Comparison of ENCODE assay signal across 14 cellular contexts in the genomic region with DNA sequence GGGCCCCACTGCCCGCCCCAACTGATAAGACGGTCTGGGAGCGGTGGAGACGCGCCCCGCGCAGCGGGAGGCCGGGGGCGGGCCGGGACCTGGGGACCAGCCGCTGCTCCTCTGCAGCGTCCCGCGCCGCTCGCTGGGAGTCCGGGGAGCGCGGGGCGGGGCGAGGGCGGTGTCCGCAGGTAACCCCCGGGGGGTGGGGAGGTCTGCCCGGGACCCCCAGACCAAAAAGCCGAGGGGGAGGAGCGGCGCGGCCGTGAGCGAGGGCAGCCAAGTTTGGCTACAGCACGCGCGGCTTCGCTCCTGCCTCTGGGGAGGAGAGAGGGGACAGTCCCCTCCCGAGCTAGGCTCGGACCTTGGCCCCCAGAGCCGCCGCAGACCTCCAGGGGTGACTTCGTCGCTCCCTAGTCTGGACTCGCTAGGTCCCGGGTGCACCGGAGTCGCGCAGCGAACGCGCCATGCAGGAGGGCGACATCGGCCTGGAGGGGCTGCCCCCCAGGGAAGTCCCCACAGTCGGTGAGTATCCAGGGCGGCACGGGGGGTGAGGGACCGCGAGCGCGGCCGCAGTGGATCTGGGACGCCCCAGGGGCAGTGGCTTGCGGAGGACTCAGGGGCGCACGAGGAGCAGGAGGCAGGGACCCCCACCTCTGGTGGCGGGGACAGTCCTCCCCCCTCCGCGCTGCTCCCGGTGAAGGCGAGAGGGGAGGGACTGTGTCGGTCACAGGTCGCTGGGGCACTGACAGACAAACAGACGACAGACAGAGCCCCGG.
DNase-seq lines count a peak whose midpoint lies in the region; ATAC-seq, FAIRE-seq and TF ChIP-seq lines count a peak whose summit lies in the region.
"Had no signal": no experiment of that assay in that cellular context is flagged by ENCODE, and none has a peak within 500 bp of the region (broad histone marks: within the 10 kb centered on the region; RNA-seq: fewer than 3 reads in every experiment).

No MANE protein-coding gene starts in this region.

- peak overlapping the region in 7 of 11 experiments; percentile 33 to 84 (median 69); a peak in 12 of 22 replicates for H3K27ac ChIP-seq in BLaER1 treated with 17β-estradiol and CSF1 and Interleukin-3, amounts not matched to agents 10 nM and 100 nM
- H3K27ac ChIP-seq in mammary epithelial cell (ENCODE audit: insufficient read depth, low read depth, low read length) (peak overlapping the region; percentile 61), rectal smooth muscle tissue (ENCODE audit: low read depth, low read length) (no peak overlapping the region)

- FAIRE-seq in H54 (lab: Jason Lieb, UNC) (no peak), RCC 7860 (lab: Jason Lieb, UNC) (no peak)

- no peak for TF ChIP-seq POLR2A in H54 (IDR thresholded peaks at IDR 0.05; ENCODE audit: low read depth, low read length)

- 0% methylated on average over 5 of the region's 73 CpGs for WGBS in mammary epithelial cell (ENCODE audit: low coverage, missing lambda C conversion rate)

- H3K27me3 ChIP-seq in BLaER1 treated with 17β-estradiol and CSF1 and Interleukin-3, amounts not matched to agents 10 nM and 100 nM: peaks cover 10 to 67% (median 19%) of the 10 kb centered on the region in 11 experiments; a peak in 21 of 22 replicates
- H3K27me3 ChIP-seq in mammary epithelial cell (ENCODE audit: insufficient read depth, low read length) (no peaks in the 10 kb centered on the region), rectal smooth muscle tissue (ENCODE audit: control insufficient read depth, insufficient read depth, low read length) (no peaks in the 10 kb centered on the region)

- H3K4me1 ChIP-seq in BLaER1 treated with 17β-estradiol and CSF1 and Interleukin-3, amounts not matched to agents 10 nM and 100 nM: peaks cover 60 to 88% (median 68%) of the 10 kb centered on the region in 10 experiments
- H3K4me1 ChIP-seq in mammary epithelial cell (ENCODE audit: insufficient read depth, low read length) (peaks cover 26% of the 10 kb centered on the region), rectal smooth muscle tissue (ENCODE audit: control insufficient read depth, insufficient read depth, low read length) (no peaks in the 10 kb centered on the region)
- H3K4me1 ChIP-seq: HAP-1 had no signal

- peak overlapping the region; percentile 94 for H2AFZ ChIP-seq in mammary epithelial cell (ENCODE audit: low read depth, low read length)

- H4K20me1 ChIP-seq in BLaER1 treated with 17β-estradiol and CSF1 and Interleukin-3, amounts not matched to agents 10 nM and 100 nM: peaks cover 0 to 52% (median 0%) of the 10 kb centered on the region in 11 experiments; a peak in 6 of 22 replicates
- H4K20me1 ChIP-seq in mammary epithelial cell (ENCODE audit: insufficient read depth, low read length): no peaks in the 10 kb centered on the region

- peak overlapping the region in 10 of 11 experiments; percentile 37 to 85 (median 63); a peak in 19 of 22 replicates for H3K9ac ChIP-seq in BLaER1 treated with 17β-estradiol and CSF1 and Interleukin-3, amounts not matched to agents 10 nM and 100 nM
- H3K9ac ChIP-seq in mammary epithelial cell (ENCODE audit: insufficient read depth, low read length) (peak overlapping the region; percentile 74), rectal smooth muscle tissue (ENCODE audit: low read length) (no peak overlapping the region)

- DNase-seq in mammary epithelial cell (no peak), iPS-NIHi11 (ENCODE audit: low spot score) (peak; percentile 57), H54 (ENCODE audit: insufficient read length, low spot score) (no peak), RCC 7860 (ENCODE audit: low spot score) (no peak)
- DNase-seq in stimulated activated CD4-positive, alpha-beta T cell treated with anti-CD3 and anti-CD28 coated beads, Interleukin-1b, Interleukin-23, amount 100 ng/mL, for 48 hours: no peak
- DNase-seq: activated CD4-positive, alpha-beta T cell treated with anti-CD3 and anti-CD28 coated beads, Interleukin-2, amount 50 U/mL, for 4 hours; C1 segment of cervical spinal cord; effector CD8-positive, alpha-beta T cell; NCI-H748 treated with DMSO at 0.1 percent for 48 hours had no signal

- peak overlapping the region; percentile 95 to 100 (median 100) for H3K4me2 ChIP-seq in BLaER1 treated with 17β-estradiol and CSF1 and Interleukin-3, amounts not matched to agents 10 nM and 100 nM
- peak overlapping the region; percentile 99 for H3K4me2 ChIP-seq in mammary epithelial cell (ENCODE audit: insufficient read depth, low read depth, low read length)

- in situ Hi-C loops in mammary epithelial cell (cut with MboI; ENCODE audit: low sequenced_read_pairs in 2 of 2): no loop called here

- intact Hi-C loops in mammary epithelial cell (cut with micrococcal nuclease): loop anchor here (5.0 kb wide), 1 partner anchor 141 kb away; no protein-coding TSS in a partner anchor

- no peak for TF ChIP-seq CTCF in mammary epithelial cell (conservative IDR thresholded peaks at IDR 0.05 in 1 of 2, IDR thresholded peaks at IDR 0.05 in 1 of 2; ENCODE audit: extremely low read depth in 1 of 2, insufficient read depth in 1 of 2, low read depth in 1 of 2, low read length in 2 of 2)

- no peaks in the 10 kb centered on the region for H3K9me3 ChIP-seq in BLaER1 treated with 17β-estradiol and CSF1 and Interleukin-3, amounts not matched to agents 10 nM and 100 nM (replicated peaks in 1 of 11)
- no peaks in the 10 kb centered on the region for H3K9me3 ChIP-seq in mammary epithelial cell (replicated peaks; ENCODE audit: insufficient read depth, low read length)
- H3K9me3 ChIP-seq: HAP-1 had no signal

- no peak for ATAC-seq in HG03442 (IDR thresholded peaks at IDR 0.05; ENCODE audit: unreplicated experiment)
- ATAC-seq: activated naive CD4-positive, alpha-beta T cell treated with anti-CD3 and anti-CD28 coated beads, Interleukin-2, amount 50 U/mL, for 72 hours had no signal

- H3K4me3 ChIP-seq in BLaER1 treated with 17β-estradiol and CSF1 and Interleukin-3, amounts not matched to agents 10 nM and 100 nM: peak overlapping the region; percentile 42 to 68 (median 60)
- H3K4me3 ChIP-seq in mammary epithelial cell (replicated peaks in 1 of 3; ENCODE audit: insufficient read depth in 1 of 3, low read depth in 2 of 3, low read length in 3 of 3) (peak overlapping the region; percentile 55 to 72 (median 67)), rectal smooth muscle tissue (ENCODE audit: low read length) (peak overlapping the region; percentile 37)
- H3K4me3 ChIP-seq: HAP-1 had no signal

- dilution Hi-C loops in mammary epithelial cell (cut with HindIII; ENCODE audit: low sequenced_read_pairs): loop anchor here (5.0 kb wide), 1 partner anchor 64 kb away; no protein-coding TSS in a partner anchor

- H3K36me3 ChIP-seq in BLaER1 treated with 17β-estradiol and CSF1 and Interleukin-3, amounts not matched to agents 10 nM and 100 nM: no peaks in the 10 kb centered on the region
- H3K36me3 ChIP-seq in mammary epithelial cell (ENCODE audit: insufficient read depth, low read length): no peaks in the 10 kb centered on the region
- no peaks in the 10 kb centered on the region for H3K36me3 ChIP-seq in rectal smooth muscle tissue (ENCODE audit: control insufficient read depth, insufficient read depth, low read length)
- H3K36me3 ChIP-seq: HAP-1 had no signal

- CTCF ChIA-PET in mammary epithelial cell (lab: Charles Lee; ENCODE audit: low non-redundant PET): no interaction called here

- no TSS peak for BruUV-seq in mammary epithelial cell (replicated peaks; lab: Mats Ljungman, UMichigan)

- H3K79me2 ChIP-seq in mammary epithelial cell (ENCODE audit: insufficient read depth, low read length): peaks cover 39% of the 10 kb centered on the region
